Comparison of ENCODE assay signal across 12 cellular contexts in the genomic region with DNA sequence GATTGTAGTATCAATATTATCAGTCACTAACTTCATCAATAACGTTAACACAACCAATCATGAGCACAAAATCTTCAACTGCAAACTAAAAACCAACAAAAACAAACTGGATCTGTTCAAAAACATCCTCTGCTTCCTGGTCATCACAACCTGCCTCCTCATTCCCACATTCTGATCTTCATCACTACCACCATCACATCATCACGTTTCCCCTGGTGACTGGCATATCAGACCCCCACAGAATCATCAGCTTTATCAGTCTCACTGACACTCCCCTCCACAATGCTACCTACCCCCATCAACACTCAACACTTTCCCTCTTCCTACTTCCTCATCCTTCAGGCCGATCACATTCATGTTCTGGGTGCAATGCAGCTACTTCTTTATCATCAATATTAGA. TPM values are rescaled to one million over a fixed set of nuclear protein-coding genes. Genes with fewer than 3 reads are reported as not detected.
DNase-seq lines count a peak whose midpoint lies in the region; ATAC-seq and TF ChIP-seq lines count a peak whose summit lies in the region.
"Had no signal": no experiment of that assay in that cellular context is flagged by ENCODE, and none has a peak within 500 bp of the region (broad histone marks: within the 10 kb centered on the region; RNA-seq: fewer than 3 reads in every experiment).

No MANE protein-coding gene starts in this region.

- H3K4me3 ChIP-seq in SU-DHL-6 (ENCODE audit: insufficient read depth, low read length, poor library complexity, severe bottlenecking): peak overlapping the region; percentile 25
- no peak overlapping the region for H3K4me3 ChIP-seq in stomach
- H3K4me3 ChIP-seq in heart left ventricle: no peak overlapping the region

- ATAC-seq in HG02938 (IDR thresholded peaks at IDR 0.05; ENCODE audit: unreplicated experiment) (no peak), heart left ventricle (no peak)

- TF ChIP-seq EP300 in stomach (IDR thresholded peaks at IDR 0.05): no peak

- intact Hi-C loops in stomach (cut with DNase I; ENCODE audit: low total_unique reads): no loop called here
- intact Hi-C loops in heart left ventricle (cut with DNase I): no loop called here

- H3K9me3 ChIP-seq in SU-DHL-6 (ENCODE audit: insufficient read depth, low read length): no peaks in the 10 kb centered on the region
- H3K9me3 ChIP-seq in stomach: no peaks in the 10 kb centered on the region
- no peaks in the 10 kb centered on the region for H3K9me3 ChIP-seq in heart left ventricle
- H3K9me3 ChIP-seq: neutrophil had no signal

- no peak overlapping the region for H2AFZ ChIP-seq in SU-DHL-6 (ENCODE audit: low read depth, low read length, severe bottlenecking)

- H3K36me3 Mint-ChIP-seq in activated CD4-positive, alpha-beta T cell treated with anti-CD3 and anti-CD28 coated beads, Interleukin-2, amount 10 ng/mL, durations not matched to agents 7 days and 5 days (ENCODE audit: low read depth): peaks cover 82% of the 10 kb centered on the region
- H3K36me3 Mint-ChIP-seq in endothelial cell (ENCODE audit: low read depth, unreplicated experiment): peaks cover 43% of the 10 kb centered on the region

- peak overlapping the region; percentile 4 for H3K27ac Mint-ChIP-seq in activated CD4-positive, alpha-beta T cell treated with anti-CD3 and anti-CD28 coated beads, Interleukin-2, amount 10 ng/mL, durations not matched to agents 7 days and 5 days
- no peak overlapping the region for H3K27ac Mint-ChIP-seq in endothelial cell (ENCODE audit: unreplicated experiment)

- H3K4me1 ChIP-seq in stomach (peaks cover 16 to 52% (median 34%) of the 10 kb centered on the region in 4 donors), heart left ventricle (peaks cover 0 to 49% (median 8%) of the 10 kb centered on the region in 12 donors)

- CTCF ChIA-PET in activated CD4-positive, alpha-beta T cell treated with anti-CD3 and anti-CD28 coated beads, Interleukin-2, amount 10 ng/mL, durations not matched to agents 7 days and 5 days (lab: Charles Lee): interaction anchor here (0.5 to 2.7 kb wide), 3 partner anchors 13 to 53 kb away, joined by 3 to 9 read pairs (median 6); no protein-coding TSS in a partner anchor

- POLR2A ChIA-PET in activated CD4-positive, alpha-beta T cell treated with anti-CD3 and anti-CD28 coated beads, Interleukin-2, amount 10 ng/mL, durations not matched to agents 7 days and 5 days (lab: Charles Lee): no interaction called here

- 79 to 86% (median 84%) methylated on average over 3 of the region's 3 CpGs for WGBS in stomach, 5 donors
- 80 to 84% (median 82%) methylated on average over 3 of the region's 3 CpGs for WGBS in heart left ventricle, 4 donors

- H3K9me2 ChIP-seq in SU-DHL-6 (replicated peaks; ENCODE audit: insufficient read depth, low read length): no peaks in the 10 kb centered on the region

- no peak for DNase-seq in activated CD4-positive, alpha-beta T cell treated with anti-CD3 and anti-CD28 coated beads, Interleukin-2, amount 10 ng/mL, durations not matched to agents 7 days and 5 days
- no peak for DNase-seq in activated CD4-positive, alpha-beta T cell treated with anti-CD3 and anti-CD28 coated beads, Interleukin-2, amount 50 U/mL, for 4 hours
- DNase-seq in endothelial cell (ENCODE audit: low spot score) (no peak), stomach (no peak), cortex of kidney (lab: John Stamatoyannopoulos, UW) (no peak), heart left ventricle (no peak)
- DNase-seq: activated CD4-positive, alpha-beta T cell treated with anti-CD3 and anti-CD28 coated beads, Interleukin-2, amount 50 U/mL, for 1 hour; activated naive CD4-positive, alpha-beta T cell treated with Interleukin-2 at 50 U/mL for 16 hours; NCI-H2227 treated with DMSO at 0.1 percent for 48 hours had no signal

- H3K4me1 Mint-ChIP-seq in activated CD4-positive, alpha-beta T cell treated with anti-CD3 and anti-CD28 coated beads, Interleukin-2, amount 10 ng/mL, durations not matched to agents 7 days and 5 days: peaks cover 77% of the 10 kb centered on the region
- peaks cover 16% of the 10 kb centered on the region for H3K4me1 Mint-ChIP-seq in endothelial cell (ENCODE audit: unreplicated experiment)

- H3K4me3 Mint-ChIP-seq in activated CD4-positive, alpha-beta T cell treated with anti-CD3 and anti-CD28 coated beads, Interleukin-2, amount 10 ng/mL, durations not matched to agents 7 days and 5 days: no peak overlapping the region
- peak overlapping the region; percentile 2 for H3K4me3 Mint-ChIP-seq in endothelial cell (ENCODE audit: unreplicated experiment)

- no peaks in the 10 kb centered on the region for H3K27me3 Mint-ChIP-seq in activated CD4-positive, alpha-beta T cell treated with anti-CD3 and anti-CD28 coated beads, Interleukin-2, amount 10 ng/mL, durations not matched to agents 7 days and 5 days
- H3K27me3 Mint-ChIP-seq in endothelial cell (ENCODE audit: unreplicated experiment): peaks cover 1% of the 10 kb centered on the region

- peaks cover 42% of the 10 kb centered on the region for H3F3A ChIP-seq in SU-DHL-6 (ENCODE audit: insufficient read depth)

- TF ChIP-seq CTCF in SU-DHL-6 (IDR thresholded peaks at IDR 0.05; ENCODE audit: insufficient read depth, low read length, poor library complexity, severe bottlenecking): no peak
- no peak for TF ChIP-seq CTCF in endothelial cell (IDR thresholded peaks at IDR 0.05; ENCODE audit: unreplicated experiment)
- TF ChIP-seq CTCF in stomach (IDR thresholded peaks at IDR 0.05): no peak
- no peak for TF ChIP-seq CTCF in heart left ventricle (IDR thresholded peaks at IDR 0.05)

- H3K27ac ChIP-seq in SU-DHL-6 (ENCODE audit: low read depth, low read length): peak overlapping the region; percentile 94
- H3K27ac ChIP-seq in stomach: peak overlapping the region; percentile 1 to 66 (median 11)
- H3K27ac ChIP-seq in heart left ventricle: no peak overlapping the region
- H3K27ac ChIP-seq: neutrophil had no signal

- H3K36me3 ChIP-seq in SU-DHL-6 (ENCODE audit: low read length) (peaks cover 8% of the 10 kb centered on the region; the same call in 1 of the 2 replicates), stomach (peaks cover 11 to 35% (median 24%) of the 10 kb centered on the region in 4 donors), heart left ventricle (peaks cover 0 to 60% (median 44%) of the 10 kb centered on the region in 9 donors)

- TF ChIP-seq POLR2A in stomach (IDR thresholded peaks at IDR 0.05) (no peak), heart left ventricle (IDR thresholded peaks at IDR 0.05) (no peak)

- H3K27me3 ChIP-seq in SU-DHL-6 (ENCODE audit: low read length) (no peaks in the 10 kb centered on the region), stomach (no peaks in the 10 kb centered on the region), heart left ventricle (no peaks in the 10 kb centered on the region)
- H3K27me3 ChIP-seq: neutrophil had no signal

- no peaks in the 10 kb centered on the region for H4K20me1 ChIP-seq in SU-DHL-6 (ENCODE audit: low read depth, low read length)

- H3K9me3 Mint-ChIP-seq in activated CD4-positive, alpha-beta T cell treated with anti-CD3 and anti-CD28 coated beads, Interleukin-2, amount 10 ng/mL, durations not matched to agents 7 days and 5 days: peaks cover 8% of the 10 kb centered on the region
- H3K9me3 Mint-ChIP-seq in endothelial cell (ENCODE audit: unreplicated experiment): no peaks in the 10 kb centered on the region

- H3K9ac ChIP-seq in SU-DHL-6 (ENCODE audit: low read length): peak overlapping the region; percentile 35; the same call in 1 of the 2 replicates

- peak overlapping the region; percentile 75 for H3K4me2 ChIP-seq in SU-DHL-6 (ENCODE audit: low read depth, low read length, poor library complexity, severe bottlenecking)

- peaks cover 64% of the 10 kb centered on the region for H3K79me2 ChIP-seq in SU-DHL-6 (ENCODE audit: insufficient read depth, low read length)

RNA-seq across cellular contexts. Expression of a gene that starts 11.4 kb away (rescaled TPM):
- total RNA-seq in activated CD4-positive, alpha-beta T cell treated with anti-CD3 and anti-CD28 coated beads, Interleukin-2, amount 10 ng/mL, durations not matched to agents 7 days and 5 days: 10 to 100 TPM; 83.2 to 87.3 TPM
- total RNA-seq in endothelial cell (ENCODE audit: unreplicated experiment): 202 TPM
- 100 to 1,000 TPM in 3 of 5 donors, 10 to 100 TPM in 2; 21.7 to 180 (median 129) TPM for total RNA-seq in stomach
- 10 to 100 TPM; 24.8 to 36.5 (median 24.8) TPM for polyA plus RNA-seq in stomach
- total RNA-seq in heart left ventricle: 10 to 100 TPM; 30.5 to 77.0 (median 48.9) TPM
- 10 to 100 TPM; 14.5 to 42.5 TPM for polyA plus RNA-seq in heart left ventricle

Comparison
In these comparisons a context has a peak if more than half of its experiments do, and no peak if none do; other contexts are left out.
1. H3K27ac ChIP-seq: peak in SU-DHL-6 (single experiment) and stomach (5 of 5); none in heart left ventricle (0 of 12).